In genomic region chr1:220689696-220690095, GRCh38 we compare ENCODE assay signal across 8 cellular contexts. TPM values are rescaled to one million over a fixed set of nuclear protein-coding genes. Genes with fewer than 3 reads are reported as not detected.
DNase-seq lines count a peak whose midpoint lies in the region; ATAC-seq and TF ChIP-seq lines count a peak whose summit lies in the region.

No MANE protein-coding gene starts in this region.

- H3K9me3 ChIP-seq in HUES48 (ENCODE audit: control insufficient read depth, insufficient read depth, low read length), result no peaks in the 10 kb centered on the region

- H2AFZ ChIP-seq in ACC112 (ENCODE audit: low read length, unreplicated experiment), result peak overlapping the region; percentile 8

- intact Hi-C loops in dorsolateral prefrontal cortex (cut with DNase I), result loop anchor here in 1 of 2 donors (5.0 to 10.0 kb wide), 2 partner anchors 85 to 162 kb away; partner anchors contain the start of gene MARK1

- POLR2A ChIA-PET in naive thymus-derived CD8-positive, alpha-beta T cell (lab: Charles Lee), result no interaction called here

- peak overlapping the region; percentile 62 to 88 (median 79) for H3K4me3 Mint-ChIP-seq in naive thymus-derived CD8-positive, alpha-beta T cell

- DNase-seq in dorsolateral prefrontal cortex (peak in 1 of 10 donors; percentile 23), DMS153 (lab: John Stamatoyannopoulos, UW) (no peak), GM20000 (ENCODE audit: low spot score) (no peak)
- no peak for DNase-seq in naive thymus-derived CD8-positive, alpha-beta T cell

- H3K27ac ChIP-seq in ACC112 (ENCODE audit: low read depth, low read length) (no peak overlapping the region), HUES48 (ENCODE audit: low read depth, low read length) (no peak overlapping the region), dorsolateral prefrontal cortex (peak overlapping the region in 46 of 59 donors; percentile 27 to 95 (median 84))

- H3K36me3 ChIP-seq in ACC112 (ENCODE audit: insufficient read depth, low read length), result no peaks in the 10 kb centered on the region
- no peaks in the 10 kb centered on the region for H3K36me3 ChIP-seq in HUES48 (ENCODE audit: control insufficient read depth, insufficient read depth, low read length)

- no peak overlapping the region for H3K9ac ChIP-seq in HUES48 (ENCODE audit: low read depth, low read length)

- peaks cover 2 to 9% (median 8%) of the 10 kb centered on the region in 4 donors for H3K4me1 Mint-ChIP-seq in naive thymus-derived CD8-positive, alpha-beta T cell

- TF ChIP-seq CTCF in dorsolateral prefrontal cortex (IDR thresholded peaks at IDR 0.05 in 54 of 56, conservative IDR thresholded peaks at IDR 0.05 in 2 of 56; ENCODE audit: low read depth in 1 of 56, partially characterized antibody in 56 of 56) (no peak), GM20000 (IDR thresholded peaks at IDR 0.05; ENCODE audit: extremely low read depth, missing control alignments) (no peak)

- no peaks in the 10 kb centered on the region for H3K9me3 Mint-ChIP-seq in naive thymus-derived CD8-positive, alpha-beta T cell

- no peaks in the 10 kb centered on the region for H3K36me3 Mint-ChIP-seq in naive thymus-derived CD8-positive, alpha-beta T cell

- no peaks in the 10 kb centered on the region for H3K79me2 ChIP-seq in ACC112 (ENCODE audit: control insufficient read depth, insufficient read depth, low read length, unreplicated experiment)

- H3K4me3 ChIP-seq in ACC112 (ENCODE audit: low read depth, low read length) (peak overlapping the region; percentile 81), HUES48 (ENCODE audit: low read depth, low read length) (peak overlapping the region; percentile 78), dorsolateral prefrontal cortex (peak overlapping the region; percentile 34 to 85 (median 71))

- peaks cover 10 to 37% (median 19%) of the 10 kb centered on the region in 5 donors for H3K27me3 Mint-ChIP-seq in naive thymus-derived CD8-positive, alpha-beta T cell

- H3K27me3 ChIP-seq in ACC112 (ENCODE audit: insufficient read depth, low read length) (peaks cover 18% of the 10 kb centered on the region), HUES48 (ENCODE audit: control insufficient read depth, insufficient read depth, low read length) (peaks cover 34% of the 10 kb centered on the region), dorsolateral prefrontal cortex (peaks cover 0 to 25% (median 0%) of the 10 kb centered on the region in 45 donors)

- no peak overlapping the region for H3K27ac Mint-ChIP-seq in naive thymus-derived CD8-positive, alpha-beta T cell

- no peak for ATAC-seq in naive thymus-derived CD8-positive, alpha-beta T cell
- ATAC-seq in esophagus mucosa, result no peak
- no peak for ATAC-seq in HG03342 (IDR thresholded peaks at IDR 0.05; ENCODE audit: unreplicated experiment)

- H3K4me1 ChIP-seq in ACC112 (ENCODE audit: control insufficient read depth, insufficient read depth, low read length, unreplicated experiment) (peaks cover 4% of the 10 kb centered on the region), HUES48 (ENCODE audit: control insufficient read depth, insufficient read depth, low read length) (peaks cover 9% of the 10 kb centered on the region; the same call in 1 of the 2 replicates)

RNA-seq across cellular contexts. Expression of gene C1orf115, which starts 0.5 kb away (rescaled TPM):
- total RNA-seq in dorsolateral prefrontal cortex (100 to 1,000 TPM in 22 of 120 experiments, 10 to 100 TPM in 98; 19.7 to 154 (median 80.6) TPM), esophagus mucosa (2.5 TPM)
- total RNA-seq in naive thymus-derived CD8-positive, alpha-beta T cell, result under 1 TPM; 0.52 TPM
- under 1 TPM in 2 of 3 donors, not detected in 1; 0.44 to 0.99 TPM for polyA plus RNA-seq in naive thymus-derived CD8-positive, alpha-beta T cell

RNA-seq across cellular contexts. Expression of gene MTARC2, which starts 58.4 kb away (rescaled TPM):
- total RNA-seq in dorsolateral prefrontal cortex, result 10 to 100 TPM; 14.6 to 48.4 (median 28.4) TPM
- not detected for total RNA-seq in naive thymus-derived CD8-positive, alpha-beta T cell
- polyA plus RNA-seq in naive thymus-derived CD8-positive, alpha-beta T cell, result not detected
- total RNA-seq in esophagus mucosa, result 3.0 TPM

Comparison
In these comparisons a context has a peak if more than half of its experiments do, and no peak if none do; other contexts are left out.
1. H3K27ac ChIP-seq: peak in dorsolateral prefrontal cortex (46 of 59); none in ACC112 (single experiment) and HUES48 (single experiment).
2. Peak in every context shown above with its lines, with median percentiles within 50 percentile points of each other: H3K4me3 ChIP-seq.